ENCODE assay signal across 1 cellular context in genomic region chr20:33158637-33159385, GRCh38.
TF ChIP-seq lines count a peak whose summit lies in the region.

No MANE protein-coding gene starts in this region.

TF ChIP-seq in HepG2, 621 proteins besides CTCF, POLR2A, EP300 and RAD21:
- TF ChIP-seq MAX (IDR thresholded peaks at IDR 0.05) (no peak), SIX1 (CRISPR knock-in tag; IDR thresholded peaks at IDR 0.05; ENCODE audit: borderline replicate concordance) (no peak), MTA1 (CRISPR knock-in tag; IDR thresholded peaks at IDR 0.05; ENCODE audit: borderline replicate concordance) (no peak), ZNF18 (CRISPR knock-in tag; IDR thresholded peaks at IDR 0.05; ENCODE audit: insufficient replicate concordance) (no peak), PRDM4 (CRISPR knock-in tag; IDR thresholded peaks at IDR 0.05; ENCODE audit: borderline replicate concordance) (no peak), SKIL (CRISPR knock-in tag; IDR thresholded peaks at IDR 0.05; ENCODE audit: borderline replicate concordance) (no peak), ATAD3A (CRISPR knock-in tag; IDR thresholded peaks at IDR 0.05) (no peak), STAG1 (CRISPR knock-in tag; IDR thresholded peaks at IDR 0.05) (peak; percentile 7; the same call in 1 of the 2 replicates)
TF ChIP-seq in HepG2: peak in this region for 1.
